16 cellular contexts compared by ENCODE assay signal in genomic region chrX:15430584-15430983, GRCh38. TPM values are rescaled to one million over a fixed set of nuclear protein-coding genes. Genes with fewer than 3 reads are reported as not detected.
A peak's percentile ranks its signal among the peaks of the same experiment; 100 is the strongest.
DNase-seq lines count a peak whose midpoint lies in the region; ATAC-seq, FAIRE-seq and TF ChIP-seq lines count a peak whose summit lies in the region.
"Had no signal": no experiment of that assay in that cellular context is flagged by ENCODE, and none has a peak within 500 bp of the region (broad histone marks: within the 10 kb centered on the region; RNA-seq: fewer than 3 reads in every experiment).

No MANE protein-coding gene starts in this region.

- H3K27ac Mint-ChIP-seq in chondrocyte (ENCODE audit: unreplicated experiment): no peak overlapping the region

- H3K36me3 Mint-ChIP-seq in chondrocyte (ENCODE audit: low read depth): peaks cover 8% of the 10 kb centered on the region
- H3K36me3 Mint-ChIP-seq: CD14-positive monocyte had no signal

- peak; percentile 45 for FAIRE-seq in GM18507 (lab: Jason Lieb, UNC)

- DNase-seq in AG08395 (ENCODE audit: low spot score) (peak; percentile 21), GM18507 (ENCODE audit: extremely low spot score, insufficient read length, low read depth) (no peak), adipocyte (ENCODE audit: low read depth) (peak; percentile 45), fibroblast of peridontal ligament (ENCODE audit: extremely low read depth) (peak; percentile 72), chondrocyte (ENCODE audit: low spot score) (no peak)
- no peak for DNase-seq in activated effector memory CD4-positive, alpha-beta T cell treated with anti-CD3 and anti-CD28 coated beads, Interleukin-2, amount 50 U/mL, for 16 hours
- DNase-seq: DMS79, GOT3, NCI-H1105 treated with DMSO at 0.1 percent for 48 hours, NCI-H1694 treated with DMSO at 0.1 percent for 48 hours, NCI-H510A, NCI-H774, SJCRH30 had no signal

- ATAC-seq in GM19351 (IDR thresholded peaks at IDR 0.05; ENCODE audit: unreplicated experiment): no peak

- H3K4me1 ChIP-seq in adipocyte (ENCODE audit: control insufficient read depth, insufficient read depth, low read length): peaks cover 11% of the 10 kb centered on the region
- H3K4me1 ChIP-seq: SJCRH30 had no signal

- no peaks in the 10 kb centered on the region for H3K9me3 Mint-ChIP-seq in chondrocyte (ENCODE audit: low read depth)

- H3K4me1 Mint-ChIP-seq in chondrocyte (ENCODE audit: low read depth): no peaks in the 10 kb centered on the region

- no peaks in the 10 kb centered on the region for H3K36me3 ChIP-seq in adipocyte (ENCODE audit: control insufficient read depth, insufficient read depth, low read length, severe bottlenecking)
- H3K36me3 ChIP-seq: SJCRH30 had no signal

- no peak overlapping the region for H3K4me3 Mint-ChIP-seq in chondrocyte (ENCODE audit: unreplicated experiment)
- H3K4me3 Mint-ChIP-seq: CD14-positive monocyte had no signal

- H3K9me3 ChIP-seq in adipocyte (ENCODE audit: control insufficient read depth, low read length): no peaks in the 10 kb centered on the region
- H3K9me3 ChIP-seq: SJCRH30 had no signal

- no peak overlapping the region for H3K9ac ChIP-seq in adipocyte (ENCODE audit: low read length)

- H3K4me3 ChIP-seq in adipocyte (ENCODE audit: low read length): no peak overlapping the region
- H3K4me3 ChIP-seq: SJCRH30 had no signal

- no peak for TF ChIP-seq CTCF in chondrocyte (IDR thresholded peaks at IDR 0.05)

- no peaks in the 10 kb centered on the region for H3K27me3 Mint-ChIP-seq in chondrocyte (ENCODE audit: low read depth)

- peaks cover 2% of the 10 kb centered on the region for H3K27me3 ChIP-seq in adipocyte (replicated peaks; ENCODE audit: control insufficient read depth, insufficient read depth, low read length)
- H3K27me3 ChIP-seq: SJCRH30 had no signal

RNA-seq across cellular contexts. Expression of gene VEGFD, which starts 46.4 kb away (rescaled TPM):
- total RNA-seq in chondrocyte: 0.20 to 0.39 TPM in 2 of 3 replicates, not detected in the other
- total RNA-seq: A172 had no signal

Comparison
In these comparisons a context has a peak if more than half of its experiments do, and no peak if none do; other contexts are left out.
1. DNase-seq: peak in AG08395 (single experiment), adipocyte (single experiment) and fibroblast of peridontal ligament (single experiment); none in GM18507 (single experiment), chondrocyte (single experiment) and activated effector memory CD4-positive, alpha-beta T cell treated with anti-CD3 and anti-CD28 coated beads, Interleukin-2, amount 50 U/mL, for 16 hours (single experiment).